In the genomic region with DNA sequence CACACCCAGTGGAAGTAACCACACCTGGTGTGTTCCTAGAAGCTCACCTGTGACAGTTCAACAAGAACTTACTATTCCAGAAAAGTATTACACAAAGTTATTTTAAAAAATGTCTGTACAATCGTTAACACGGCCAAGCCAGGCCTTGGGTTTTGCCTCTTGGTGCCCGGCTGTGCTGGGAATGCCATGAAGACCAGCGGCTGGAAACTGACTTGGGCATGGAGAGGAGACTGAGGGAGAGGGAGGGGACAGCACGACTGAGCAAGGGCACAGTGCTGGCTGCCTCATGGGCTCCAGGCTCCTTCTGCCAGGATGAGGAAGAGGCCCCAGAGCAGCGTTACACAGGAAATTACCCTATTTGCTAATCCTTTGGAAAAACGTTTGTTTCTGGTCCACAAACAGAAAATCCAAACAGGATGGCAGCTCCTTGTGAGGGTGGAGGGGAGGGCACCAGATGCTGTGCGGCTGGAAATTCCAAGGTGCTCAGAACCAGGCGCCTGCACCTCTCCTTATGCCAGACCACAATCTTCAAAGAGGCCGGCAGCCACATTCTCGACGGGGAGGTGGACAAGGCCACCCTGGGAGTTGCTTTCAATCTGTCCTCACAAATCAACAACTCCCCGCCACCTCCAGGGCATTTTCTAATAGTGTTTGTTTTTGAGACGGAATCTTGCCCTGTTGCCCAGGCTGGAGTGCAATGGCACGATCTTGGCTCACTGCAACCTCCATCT, we compare ENCODE assay signal across 7 cellular contexts. TPM values are rescaled to one million over a fixed set of nuclear protein-coding genes. Genes with fewer than 3 reads are reported as not detected.
DNase-seq lines count a peak whose midpoint lies in the region; ATAC-seq, FAIRE-seq and TF ChIP-seq lines count a peak whose summit lies in the region.
"Not testable (repeated sequence)": the region's sequence is repeated elsewhere in the genome, so short reads cannot be mapped to it uniquely, and the experiment has no call there.

No MANE protein-coding gene starts in this region.

- H2AFZ ChIP-seq in endothelial cell of umbilical vein (ENCODE audit: low read depth, low read length); hepatocyte: not testable (repeated sequence)

- H3K9me2 ChIP-seq in hepatocyte (replicated peaks; ENCODE audit: insufficient read depth) = not testable (repeated sequence)

- H3K27me3 Mint-ChIP-seq in activated naive CD4-positive, alpha-beta T cell treated with anti-CD3 and anti-CD28 coated beads, Interleukin-2, amount 50 U/mL, for 24 hours; naive thymus-derived CD4-positive, alpha-beta T cell: not testable (repeated sequence)

- TF ChIP-seq POLR2A in endothelial cell of umbilical vein (IDR thresholded peaks at IDR 0.05; ENCODE audit: low read depth, low read length); spleen (IDR thresholded peaks at IDR 0.05): not testable (repeated sequence)

- H3K36me3 ChIP-seq in endothelial cell of umbilical vein (ENCODE audit: control insufficient read depth in 2 of 2, extremely low read depth in 1 of 2, insufficient read depth in 2 of 2, low read length in 2 of 2) (peaks cover 0 to 20% of the 10 kb centered on the region in 2 experiments), spleen (peaks cover 0 to 41% (median 24%) of the 10 kb centered on the region in 6 donors)
- H3K36me3 ChIP-seq in hepatocyte (replicated peaks; ENCODE audit: insufficient read depth, low read depth) = not testable (repeated sequence)
- H3K36me3 ChIP-seq in naive thymus-derived CD4-positive, alpha-beta T cell (ENCODE audit: control insufficient read depth in 2 of 3, insufficient read depth in 3 of 3, low read length in 3 of 3) = peaks cover 0 to 23% (median 17%) of the 10 kb centered on the region in 3 experiments

- H3K9ac ChIP-seq in endothelial cell of umbilical vein (replicated peaks; ENCODE audit: extremely low read depth, insufficient read depth, low read length) = not testable (repeated sequence)

- not testable (repeated sequence) for H3K9me1 ChIP-seq in endothelial cell of umbilical vein (replicated peaks; ENCODE audit: control insufficient read depth, extremely low read depth, insufficient read depth, low read length)

- not testable (repeated sequence) for H3K4me3 Mint-ChIP-seq in activated naive CD4-positive, alpha-beta T cell treated with anti-CD3 and anti-CD28 coated beads, Interleukin-2, amount 50 U/mL, for 24 hours; naive thymus-derived CD4-positive, alpha-beta T cell

- not testable (repeated sequence) for H3K27me3 ChIP-seq in endothelial cell of umbilical vein (ENCODE audit: control insufficient read depth in 2 of 2, insufficient read depth in 2 of 2, low read length in 2 of 2); hepatocyte; naive thymus-derived CD4-positive, alpha-beta T cell (ENCODE audit: control insufficient read depth in 2 of 2, insufficient read depth in 2 of 2, low read length in 2 of 2); spleen (replicated peaks in 1 of 7)

- intact Hi-C loops in endothelial cell of umbilical vein (cut with micrococcal nuclease); naive thymus-derived CD4-positive, alpha-beta T cell (cut with micrococcal nuclease): not testable (repeated sequence)
- intact Hi-C loops in spleen (cut with DNase I; ENCODE audit: low total_unique reads) = loop anchor here (10.0 kb wide), 1 partner anchor 62 kb away; the partner anchor contains the start of gene CDK11A

- H3K27ac Mint-ChIP-seq in activated naive CD4-positive, alpha-beta T cell treated with anti-CD3 and anti-CD28 coated beads, Interleukin-2, amount 50 U/mL, for 24 hours = peak overlapping the region; percentile 41
- peak overlapping the region in 4 of 9 donors; percentile 49 to 83 (median 75) for H3K27ac Mint-ChIP-seq in naive thymus-derived CD4-positive, alpha-beta T cell

- H3K9me3 Mint-ChIP-seq in activated naive CD4-positive, alpha-beta T cell treated with anti-CD3 and anti-CD28 coated beads, Interleukin-2, amount 50 U/mL, for 24 hours; naive thymus-derived CD4-positive, alpha-beta T cell: not testable (repeated sequence)

- not testable (repeated sequence) for H3K27ac ChIP-seq in endothelial cell of umbilical vein (ENCODE audit: insufficient read depth, low read depth, low read length)
- H3K27ac ChIP-seq in hepatocyte (peak overlapping the region; percentile 88), spleen (peak overlapping the region in 4 of 8 donors; percentile 51 to 62 (median 58))
- peak overlapping the region; percentile 7 for H3K27ac ChIP-seq in naive thymus-derived CD4-positive, alpha-beta T cell (ENCODE audit: low read depth, low read length)

- not testable (repeated sequence) for ATAC-seq in naive thymus-derived CD4-positive, alpha-beta T cell

- CTCF ChIA-PET in endothelial cell of umbilical vein (lab: Charles Lee); naive thymus-derived CD4-positive, alpha-beta T cell (lab: Charles Lee): not testable (repeated sequence)

- dilution Hi-C loops in endothelial cell of umbilical vein (cut with MboI; ENCODE audit: extremely low pct_ligation_motif_present, low sequenced_read_pairs) = not testable (repeated sequence)

- DNase-seq in Daoy (ENCODE audit: low read depth) = peak; percentile 45
- DNase-seq in RPMI7951 (ENCODE audit: low read depth) = peak; percentile 31
- not testable (repeated sequence) for DNase-seq in endothelial cell of umbilical vein (ENCODE audit: low read depth, low spot score); hepatocyte (ENCODE audit: low spot score); naive thymus-derived CD4-positive, alpha-beta T cell
- peak; percentile 52 for DNase-seq in spleen

- not testable (repeated sequence) for H3K4me3 ChIP-seq in endothelial cell of umbilical vein (replicated peaks in 1 of 3; ENCODE audit: insufficient read depth in 1 of 3, low read depth in 1 of 3, low read length in 3 of 3); hepatocyte; naive thymus-derived CD4-positive, alpha-beta T cell (ENCODE audit: low read length); spleen

- H3K79me2 ChIP-seq in endothelial cell of umbilical vein (ENCODE audit: control insufficient read depth, insufficient read depth, low read length); hepatocyte: not testable (repeated sequence)

- H3K4me1 ChIP-seq in endothelial cell of umbilical vein (ENCODE audit: control insufficient read depth, extremely low read depth, insufficient read depth, low read length); hepatocyte (ENCODE audit: insufficient read depth); naive thymus-derived CD4-positive, alpha-beta T cell (ENCODE audit: control insufficient read depth in 2 of 2, insufficient read depth in 2 of 2, low read length in 2 of 2): not testable (repeated sequence)
- peaks cover 0 to 22% (median 4%) of the 10 kb centered on the region in 6 donors for H3K4me1 ChIP-seq in spleen

- not testable (repeated sequence) for BruUV-seq in endothelial cell of umbilical vein (replicated peaks; lab: Mats Ljungman, UMichigan)

- H3K4me1 Mint-ChIP-seq in activated naive CD4-positive, alpha-beta T cell treated with anti-CD3 and anti-CD28 coated beads, Interleukin-2, amount 50 U/mL, for 24 hours = not testable (repeated sequence)
- peaks cover 5 to 14% (median 6%) of the 10 kb centered on the region in 7 donors for H3K4me1 Mint-ChIP-seq in naive thymus-derived CD4-positive, alpha-beta T cell

- H3K4me2 ChIP-seq in endothelial cell of umbilical vein (ENCODE audit: insufficient read depth, low read length) = not testable (repeated sequence)
- H3K4me2 ChIP-seq in hepatocyte = peak overlapping the region; percentile 49

- not testable (repeated sequence) for TF ChIP-seq CTCF in endothelial cell of umbilical vein (IDR thresholded peaks at IDR 0.05; ENCODE audit: extremely low read depth in 1 of 2, insufficient read depth in 1 of 2, low read depth in 1 of 2, low read length in 2 of 2); hepatocyte (IDR thresholded peaks at IDR 0.05; ENCODE audit: poor library complexity); spleen (IDR thresholded peaks at IDR 0.05 in 8 of 11, conservative IDR thresholded peaks at IDR 0.05 in 3 of 11)

- WGBS in hepatocyte (ENCODE audit: low lambda C conversion rate, missing lambda C conversion rate) = 76% methylated on average over 15 of the region's 15 CpGs
- WGBS in spleen, 5 donors = 58 to 77% (median 64%) methylated on average over 13 to 15 of the region's 15 CpGs

- FAIRE-seq in endothelial cell of umbilical vein (lab: Jason Lieb, UNC) = peak; percentile 8

- POLR2A ChIA-PET in endothelial cell of umbilical vein (lab: Charles Lee); naive thymus-derived CD4-positive, alpha-beta T cell (lab: Charles Lee): not testable (repeated sequence)

- H3K36me3 Mint-ChIP-seq in activated naive CD4-positive, alpha-beta T cell treated with anti-CD3 and anti-CD28 coated beads, Interleukin-2, amount 50 U/mL, for 24 hours; naive thymus-derived CD4-positive, alpha-beta T cell: not testable (repeated sequence)

- not testable (repeated sequence) for H4K20me1 ChIP-seq in endothelial cell of umbilical vein (replicated peaks; ENCODE audit: control insufficient read depth, extremely low read depth, insufficient read depth, low read length); hepatocyte (ENCODE audit: insufficient read depth, poor library complexity, severe bottlenecking)

- not testable (repeated sequence) for H3K9me3 ChIP-seq in endothelial cell of umbilical vein (replicated peaks; ENCODE audit: control insufficient read depth, insufficient read depth, low read length); hepatocyte (ENCODE audit: low read depth); naive thymus-derived CD4-positive, alpha-beta T cell (ENCODE audit: control insufficient read depth in 2 of 3, low read length in 3 of 3); spleen

RNA-seq across cellular contexts. Expression of gene CDK11B, which starts 4.2 kb away (rescaled TPM):
- 9.9 and 17.0 TPM in 2 replicates for total RNA-seq in Daoy (2014; rRNA removed; shearing (Covaris generic))
- 10.0 and 10.7 TPM in 2 replicates for total RNA-seq in RPMI7951 (2014; rRNA removed; shearing (Covaris generic))
- 31.9 and 32.0 TPM in 2 replicates for total RNA-seq in endothelial cell of umbilical vein
- polyA plus RNA-seq in endothelial cell of umbilical vein = 10.9 and 16.4 TPM in 2 replicates
- polyA plus RNA-seq in endothelial cell of umbilical vein (2011; cell fraction: cytosol; rRNA removed) = 16.1 and 16.3 TPM in 2 replicates
- 41.5 and 42.0 TPM in 2 replicates for polyA plus RNA-seq in endothelial cell of umbilical vein (2011; cell fraction: nucleus; rRNA removed)
- 27.0 and 29.3 TPM in 2 replicates for polyA plus RNA-seq in endothelial cell of umbilical vein (2012)
- 5.6 and 7.5 TPM in 2 replicates for polyA minus RNA-seq in endothelial cell of umbilical vein
- polyA minus RNA-seq in endothelial cell of umbilical vein (2011; cell fraction: cytosol; rRNA and poly(A)+ RNA removed) = 4.5 TPM
- 5.9 and 8.7 TPM in 2 replicates for polyA minus RNA-seq in endothelial cell of umbilical vein (2011; cell fraction: nucleus; rRNA and poly(A)+ RNA removed)
- total RNA-seq in hepatocyte = 7.5 and 10.1 TPM in 2 replicates
- 15.3 and 21.3 TPM in 2 replicates for polyA plus RNA-seq in hepatocyte
- 10 to 100 TPM; 32.3 to 45.4 (median 41.9) TPM for total RNA-seq in naive thymus-derived CD4-positive, alpha-beta T cell
- 10 to 100 TPM; 11.8 to 16.5 TPM for polyA plus RNA-seq in naive thymus-derived CD4-positive, alpha-beta T cell
- total RNA-seq in spleen = 10 to 100 TPM; 19.4 to 34.1 (median 27.9) TPM
- 10 to 100 TPM; 20.0 to 38.2 (median 31.2) TPM for polyA plus RNA-seq in spleen

RNA-seq across cellular contexts. Expression of gene SLC35E2B, which starts 29.6 kb away (rescaled TPM):
- 8.5 and 12.2 TPM in 2 replicates for total RNA-seq in Daoy (2014; rRNA removed; shearing (Covaris generic))
- 10.1 and 10.9 TPM in 2 replicates for total RNA-seq in RPMI7951 (2014; rRNA removed; shearing (Covaris generic))
- total RNA-seq in endothelial cell of umbilical vein (46.9 and 51.2 TPM in 2 replicates), hepatocyte (46.7 and 48.2 TPM in 2 replicates), spleen (100 to 1,000 TPM in 1 of 7 donors, 10 to 100 TPM in 6; 48.3 to 105 (median 63.1) TPM)
- polyA plus RNA-seq in endothelial cell of umbilical vein (26.4 and 28.0 TPM in 2 replicates), hepatocyte (27.5 and 29.2 TPM in 2 replicates), spleen (10 to 100 TPM; 18.3 to 26.7 (median 21.9) TPM)
- 18.4 and 21.0 TPM in 2 replicates for polyA plus RNA-seq in endothelial cell of umbilical vein (2011; cell fraction: cytosol; rRNA removed)
- polyA plus RNA-seq in endothelial cell of umbilical vein (2011; cell fraction: nucleus; rRNA removed) = 57.6 and 60.9 TPM in 2 replicates
- 22.2 and 22.3 TPM in 2 replicates for polyA plus RNA-seq in endothelial cell of umbilical vein (2012)
- polyA minus RNA-seq in endothelial cell of umbilical vein = 38.7 and 40.6 TPM in 2 replicates
- 14.8 TPM for polyA minus RNA-seq in endothelial cell of umbilical vein (2011; cell fraction: cytosol; rRNA and poly(A)+ RNA removed)
- 25.7 and 27.4 TPM in 2 replicates for polyA minus RNA-seq in endothelial cell of umbilical vein (2011; cell fraction: nucleus; rRNA and poly(A)+ RNA removed)
- total RNA-seq in naive thymus-derived CD4-positive, alpha-beta T cell = 100 to 1,000 TPM in 2 of 5 experiments, 10 to 100 TPM in 3; 69.9 to 138 (median 76.7) TPM
- 10 to 100 TPM; 45.4 to 66.3 TPM for polyA plus RNA-seq in naive thymus-derived CD4-positive, alpha-beta T cell

RNA-seq across cellular contexts. Expression of gene MMP23B, which starts 31.0 kb away (rescaled TPM):
- 0.17 TPM in 1 of 2 replicates, not detected in the other for total RNA-seq in Daoy (2014; rRNA removed; shearing (Covaris generic))
- 0.24 TPM in 1 of 2 replicates, not detected in the other for total RNA-seq in RPMI7951 (2014; rRNA removed; shearing (Covaris generic))
- 5.3 TPM in 1 of 2 replicates, not detected in the other for total RNA-seq in endothelial cell of umbilical vein
- 0.62 and 1.5 TPM in 2 replicates for polyA plus RNA-seq in endothelial cell of umbilical vein
- polyA plus RNA-seq in endothelial cell of umbilical vein (2011; cell fraction: cytosol; rRNA removed) = 0.12 and 0.35 TPM in 2 replicates
- polyA plus RNA-seq in endothelial cell of umbilical vein (2011; cell fraction: nucleus; rRNA removed) = 3.2 and 5.9 TPM in 2 replicates
- polyA plus RNA-seq in endothelial cell of umbilical vein (2012) = 0.29 and 0.75 TPM in 2 replicates
- not detected in 2 replicates for polyA minus RNA-seq in endothelial cell of umbilical vein
- polyA minus RNA-seq in endothelial cell of umbilical vein (2011; cell fraction: cytosol; rRNA and poly(A)+ RNA removed) = 1.5 TPM
- 0.72 TPM in 1 of 2 replicates, not detected in the other for polyA minus RNA-seq in endothelial cell of umbilical vein (2011; cell fraction: nucleus; rRNA and poly(A)+ RNA removed)
- total RNA-seq in hepatocyte = 48.0 and 73.4 TPM in 2 replicates
- 136 and 184 TPM in 2 replicates for polyA plus RNA-seq in hepatocyte
- total RNA-seq in naive thymus-derived CD4-positive, alpha-beta T cell = 10 to 100 TPM in 1 of 5 experiments, 1 to 10 TPM in 4; 2.7 to 12.8 (median 4.2) TPM
- polyA plus RNA-seq in naive thymus-derived CD4-positive, alpha-beta T cell = not detected
- 1 to 10 TPM; 1.4 to 7.3 (median 5.8) TPM for total RNA-seq in spleen
- 1 to 10 TPM; 4.2 to 9.3 (median 6.3) TPM for polyA plus RNA-seq in spleen

RNA-seq across cellular contexts. Expression of gene MIB2, which starts 47.7 kb away (rescaled TPM):
- total RNA-seq in Daoy (2014; rRNA removed; shearing (Covaris generic)) = 31.3 and 38.3 TPM in 2 replicates
- 12.0 and 18.4 TPM in 2 replicates for total RNA-seq in RPMI7951 (2014; rRNA removed; shearing (Covaris generic))
- total RNA-seq in endothelial cell of umbilical vein (39.2 and 45.0 TPM in 2 replicates), hepatocyte (34.8 and 47.5 TPM in 2 replicates), spleen (10 to 100 TPM; 46.2 to 76.5 (median 72.0) TPM)
- polyA plus RNA-seq in endothelial cell of umbilical vein (25.9 and 41.6 TPM in 2 replicates), hepatocyte (75.3 and 121 TPM in 2 replicates), spleen (100 to 1,000 TPM in 1 of 3 donors, 10 to 100 TPM in 2; 49.6 to 165 (median 74.1) TPM)
- polyA plus RNA-seq in endothelial cell of umbilical vein (2011; cell fraction: cytosol; rRNA removed) = 7.1 and 14.2 TPM in 2 replicates
- polyA plus RNA-seq in endothelial cell of umbilical vein (2011; cell fraction: nucleus; rRNA removed) = 119 and 154 TPM in 2 replicates
- polyA plus RNA-seq in endothelial cell of umbilical vein (2012) = 9.4 and 16.3 TPM in 2 replicates
- 14.6 and 15.0 TPM in 2 replicates for polyA minus RNA-seq in endothelial cell of umbilical vein
- polyA minus RNA-seq in endothelial cell of umbilical vein (2011; cell fraction: cytosol; rRNA and poly(A)+ RNA removed) = 45.3 TPM
- 25.7 and 51.4 TPM in 2 replicates for polyA minus RNA-seq in endothelial cell of umbilical vein (2011; cell fraction: nucleus; rRNA and poly(A)+ RNA removed)
- total RNA-seq in naive thymus-derived CD4-positive, alpha-beta T cell = 100 to 1,000 TPM in 2 of 5 experiments, 10 to 100 TPM in 3; 45.6 to 129 (median 65.7) TPM
- 10 to 100 TPM; 23.4 to 36.7 TPM for polyA plus RNA-seq in naive thymus-derived CD4-positive, alpha-beta T cell
